ENCODE assay signal across 20 cellular contexts in genomic region chr2:71882236-71882946, GRCh38.
A peak's percentile ranks its signal among the peaks of the same experiment; 100 is the strongest.
DNase-seq lines count a peak whose midpoint lies in the region; ATAC-seq and TF ChIP-seq lines count a peak whose summit lies in the region.
"Had no signal": no experiment of that assay in that cellular context is flagged by ENCODE, and none has a peak within 500 bp of the region (broad histone marks: within the 10 kb centered on the region; RNA-seq: fewer than 3 reads in every experiment).

No MANE protein-coding gene starts in this region.

- no peak overlapping the region for H2AFZ ChIP-seq in osteoblast (ENCODE audit: low read length)
- H2AFZ ChIP-seq: hepatocyte had no signal

- H3K4me3 ChIP-seq in osteoblast (ENCODE audit: insufficient read depth, low read length), result no peak overlapping the region
- H3K4me3 ChIP-seq: hepatocyte, thoracic aorta, vagina had no signal

- peaks cover 44% of the 10 kb centered on the region for H3K4me1 ChIP-seq in osteoblast (ENCODE audit: insufficient read depth, low read length)

- H3K79me2 ChIP-seq in osteoblast (ENCODE audit: insufficient read depth, low read length), result no peaks in the 10 kb centered on the region
- H3K79me2 ChIP-seq: hepatocyte had no signal

- H3K27ac ChIP-seq in osteoblast (ENCODE audit: low read depth, low read length), result peak overlapping the region; percentile 8
- H3K27ac ChIP-seq: C4-2B, hepatocyte, vagina had no signal

- no TSS peak for BruUV-seq in MCF 10A (replicated peaks; lab: Mats Ljungman, UMichigan)

- no peaks in the 10 kb centered on the region for H3K9me3 Mint-ChIP-seq in natural killer cell
- peaks cover 3% of the 10 kb centered on the region for H3K9me3 Mint-ChIP-seq in natural killer cell treated with Interleukin-12 subunit alpha and Interleukin-12 subunit beta and Interleukin-15 and Interleukin-18, amount 100 ng/mL, for 72 hours
- peaks cover 10% of the 10 kb centered on the region for H3K9me3 Mint-ChIP-seq in MCF 10A (ENCODE audit: unreplicated experiment)
- peaks cover 5 to 6% of the 10 kb centered on the region in 2 donors for H3K9me3 Mint-ChIP-seq in activated naive CD4-positive, alpha-beta T cell treated with anti-CD3 and anti-CD28 coated beads, Interleukin-2, amount 50 U/mL, for 72 hours
- H3K9me3 Mint-ChIP-seq: activated naive CD4-positive, alpha-beta T cell treated with anti-CD3 and anti-CD28 coated beads, Interleukin-2, amount 50 U/mL, for 24 hours; activated T-helper 1 cell treated with anti-CD3 and anti-CD28 coated beads, Interleukin-12 subunit alpha, Interleukin-12 subunit beta, Interleukin-2, Interleukin-4 antibody, amounts not matched to agents 30 ng/mL and 10 ng/mL and 1 ng/mL, durations not matched to agents 14 hours and 24 hours and 36 hours had no signal

- no peak for ATAC-seq in natural killer cell
- ATAC-seq in natural killer cell treated with Interleukin-12 subunit alpha and Interleukin-12 subunit beta and Interleukin-15 and Interleukin-18, amount 100 ng/mL, for 72 hours, result no peak
- no peak for ATAC-seq in activated naive CD4-positive, alpha-beta T cell treated with anti-CD3 and anti-CD28 coated beads, Interleukin-2, amount 50 U/mL, for 72 hours

- no peaks in the 10 kb centered on the region for H4K20me1 ChIP-seq in osteoblast (ENCODE audit: insufficient read depth, low read length)

- H3K9me3 ChIP-seq in osteoblast (ENCODE audit: low read depth, low read length), result peaks cover 7% of the 10 kb centered on the region
- H3K9me3 ChIP-seq: thoracic aorta, vagina had no signal

- DNase-seq in natural killer cell (peak; percentile 9), MCF 10A (ENCODE audit: unreplicated experiment) (peak; percentile 2), osteoblast (ENCODE audit: insufficient read length, low spot score, missing footprints) (no peak), superior temporal gyrus (ENCODE audit: extremely low spot score) (no peak), NCI-H446 treated with DMSO at 0.1 percent for 48 hours (lab: John Stamatoyannopoulos, UW) (no peak), NCI-H1694 treated with DMSO at 0.1 percent for 48 hours (lab: John Stamatoyannopoulos, UW) (no peak)
- no peak for DNase-seq in natural killer cell treated with Interleukin-12 subunit alpha and Interleukin-12 subunit beta and Interleukin-15 and Interleukin-18, amount 100 ng/mL, for 72 hours (ENCODE audit: low spot score)
- DNase-seq in activated naive CD4-positive, alpha-beta T cell treated with anti-CD3 and anti-CD28 coated beads, Interleukin-2, amount 50 U/mL, for 72 hours (ENCODE audit: low spot score in 2 of 2), result no peak
- DNase-seq: activated CD4-positive, alpha-beta T cell treated with anti-CD3 and anti-CD28 coated beads, Interleukin-2, amount 50 U/mL, for 1 hour; cerebellar nuclear complex; DMS79 treated with DMSO at 0.1 percent for 48 hours; NCI-H524 treated with DMSO at 0.1 percent for 48 hours; stimulated activated naive CD4-positive, alpha-beta T cell treated with Interleukin-2 at 50 U/mL for 16 hours had no signal

- POLR2A ChIA-PET in MCF 10A (lab: Yijun Ruan, JAX), result interaction anchor here (0.6 to 1.7 kb wide), 3 partner anchors 10 to 102 kb away, joined by 3 to 4 read pairs (median 4); no protein-coding TSS in a partner anchor

- no peak overlapping the region for H3K4me3 Mint-ChIP-seq in natural killer cell
- H3K4me3 Mint-ChIP-seq in natural killer cell treated with Interleukin-12 subunit alpha and Interleukin-12 subunit beta and Interleukin-15 and Interleukin-18, amount 100 ng/mL, for 72 hours, result no peak overlapping the region
- peak overlapping the region; percentile 2 for H3K4me3 Mint-ChIP-seq in MCF 10A (ENCODE audit: unreplicated experiment)
- H3K4me3 Mint-ChIP-seq: activated naive CD4-positive, alpha-beta T cell treated with anti-CD3 and anti-CD28 coated beads, Interleukin-2, amount 50 U/mL, for 24 hours; activated T-helper 1 cell treated with anti-CD3 and anti-CD28 coated beads, Interleukin-12 subunit alpha, Interleukin-12 subunit beta, Interleukin-2, Interleukin-4 antibody, amounts not matched to agents 30 ng/mL and 10 ng/mL and 1 ng/mL, durations not matched to agents 14 hours and 24 hours and 36 hours; neural crest cell had no signal

- H3K36me3 Mint-ChIP-seq in natural killer cell, result no peaks in the 10 kb centered on the region
- no peaks in the 10 kb centered on the region for H3K36me3 Mint-ChIP-seq in natural killer cell treated with Interleukin-12 subunit alpha and Interleukin-12 subunit beta and Interleukin-15 and Interleukin-18, amount 100 ng/mL, for 72 hours
- peaks cover 7% of the 10 kb centered on the region for H3K36me3 Mint-ChIP-seq in MCF 10A (ENCODE audit: insufficient read depth, unreplicated experiment)
- no peaks in the 10 kb centered on the region for H3K36me3 Mint-ChIP-seq in activated naive CD4-positive, alpha-beta T cell treated with anti-CD3 and anti-CD28 coated beads, Interleukin-2, amount 50 U/mL, for 72 hours
- H3K36me3 Mint-ChIP-seq: activated naive CD4-positive, alpha-beta T cell treated with anti-CD3 and anti-CD28 coated beads, Interleukin-2, amount 50 U/mL, for 24 hours had no signal

- no peaks in the 10 kb centered on the region for H3K36me3 ChIP-seq in osteoblast (ENCODE audit: insufficient read depth, low read length)
- H3K36me3 ChIP-seq: thoracic aorta, vagina had no signal

- intact Hi-C loops in natural killer cell (cut with micrococcal nuclease) (no loop called here), MCF 10A (cut with micrococcal nuclease) (loop anchor here (5.0 kb wide), 1 partner anchor 265 kb away; the partner anchor contains the start of gene CYP26B1)

- H3K27me3 Mint-ChIP-seq in natural killer cell (ENCODE audit: low read depth in 2 of 2), result peaks cover 0 to 7% of the 10 kb centered on the region in 2 donors
- peaks cover 10% of the 10 kb centered on the region in 2 donors for H3K27me3 Mint-ChIP-seq in natural killer cell treated with Interleukin-12 subunit alpha and Interleukin-12 subunit beta and Interleukin-15 and Interleukin-18, amount 100 ng/mL, for 72 hours
- H3K27me3 Mint-ChIP-seq in MCF 10A (ENCODE audit: insufficient read depth, unreplicated experiment), result peaks cover 7% of the 10 kb centered on the region

- H3K27me3 ChIP-seq in osteoblast (ENCODE audit: insufficient read depth, low read length), result no peaks in the 10 kb centered on the region
- H3K27me3 ChIP-seq: hepatocyte, vagina had no signal

- CTCF ChIA-PET in MCF 10A (lab: Yijun Ruan, JAX), result interaction anchor here (0.7 kb wide), 1 partner anchor 233 kb away, joined by 4 read pairs; no protein-coding TSS in a partner anchor

- peaks cover 0 to 4% of the 10 kb centered on the region in 2 donors for H3K4me1 Mint-ChIP-seq in natural killer cell
- no peaks in the 10 kb centered on the region for H3K4me1 Mint-ChIP-seq in natural killer cell treated with Interleukin-12 subunit alpha and Interleukin-12 subunit beta and Interleukin-15 and Interleukin-18, amount 100 ng/mL, for 72 hours (ENCODE audit: low read depth in 2 of 2)
- peaks cover 40% of the 10 kb centered on the region for H3K4me1 Mint-ChIP-seq in MCF 10A (ENCODE audit: insufficient read depth, unreplicated experiment)
- H3K4me1 Mint-ChIP-seq: activated naive CD4-positive, alpha-beta T cell treated with anti-CD3 and anti-CD28 coated beads, Interleukin-2, amount 50 U/mL, for 24 hours had no signal

- TF ChIP-seq CTCF in natural killer cell (IDR thresholded peaks at IDR 0.05) (no peak), MCF 10A (IDR thresholded peaks at IDR 0.05; ENCODE audit: unreplicated experiment) (no peak), osteoblast (IDR thresholded peaks at IDR 0.05; ENCODE audit: extremely low read depth, low read depth, low read length) (no peak)

- H3K27ac Mint-ChIP-seq in natural killer cell, result no peak overlapping the region
- no peak overlapping the region for H3K27ac Mint-ChIP-seq in natural killer cell treated with Interleukin-12 subunit alpha and Interleukin-12 subunit beta and Interleukin-15 and Interleukin-18, amount 100 ng/mL, for 72 hours
- no peak overlapping the region for H3K27ac Mint-ChIP-seq in MCF 10A (ENCODE audit: low read depth, unreplicated experiment)
- peak overlapping the region in 1 of 2 donors; percentile 32 for H3K27ac Mint-ChIP-seq in activated naive CD4-positive, alpha-beta T cell treated with anti-CD3 and anti-CD28 coated beads, Interleukin-2, amount 50 U/mL, for 72 hours
- H3K27ac Mint-ChIP-seq: activated naive CD4-positive, alpha-beta T cell treated with anti-CD3 and anti-CD28 coated beads, Interleukin-2, amount 50 U/mL, for 24 hours; activated T-helper 1 cell treated with anti-CD3 and anti-CD28 coated beads, Interleukin-12 subunit alpha, Interleukin-12 subunit beta, Interleukin-2, Interleukin-4 antibody, amounts not matched to agents 30 ng/mL and 10 ng/mL and 1 ng/mL, durations not matched to agents 14 hours and 24 hours and 36 hours had no signal

- no peak overlapping the region for H3K4me2 ChIP-seq in osteoblast (ENCODE audit: insufficient read depth, low read length)
- H3K4me2 ChIP-seq: hepatocyte had no signal

Comparison
In these comparisons a context has a peak if more than half of its experiments do, and no peak if none do; other contexts are left out.
1. DNase-seq: peak in natural killer cell (single experiment) and MCF 10A (single experiment); none in natural killer cell treated with Interleukin-12 subunit alpha and Interleukin-12 subunit beta and Interleukin-15 and Interleukin-18, amount 100 ng/mL, for 72 hours (single experiment), osteoblast (single experiment), activated naive CD4-positive, alpha-beta T cell treated with anti-CD3 and anti-CD28 coated beads, Interleukin-2, amount 50 U/mL, for 72 hours (0 of 2), superior temporal gyrus (single experiment), NCI-H446 treated with DMSO at 0.1 percent for 48 hours (single experiment) and NCI-H1694 treated with DMSO at 0.1 percent for 48 hours (single experiment).